In genomic region chr15:93358171-93359036, GRCh38 we compare ENCODE assay signal across 25 cellular contexts.
A peak's percentile ranks its signal among the peaks of the same experiment; 100 is the strongest.
DNase-seq lines count a peak whose midpoint lies in the region; ATAC-seq and TF ChIP-seq lines count a peak whose summit lies in the region.
"Had no signal": no experiment of that assay in that cellular context is flagged by ENCODE, and none has a peak within 500 bp of the region (broad histone marks: within the 10 kb centered on the region; RNA-seq: fewer than 3 reads in every experiment).

No MANE protein-coding gene starts in this region.

- no peaks in the 10 kb centered on the region for H3K36me3 Mint-ChIP-seq in osteocyte (ENCODE audit: unreplicated experiment)
- H3K36me3 Mint-ChIP-seq: activated CD8-positive, alpha-beta memory T cell treated with anti-CD3 and anti-CD28 coated beads, Interleukin-2, amount 10 ng/mL, durations not matched to agents 7 days and 5 days; activated naive CD4-positive, alpha-beta T cell treated with anti-CD3 and anti-CD28 coated beads, Interleukin-2, amount 10 ng/mL, durations not matched to agents 7 days and 5 days; memory B cell; naive thymus-derived CD8-positive, alpha-beta T cell had no signal

- ATAC-seq in GM21447 (IDR thresholded peaks at IDR 0.05; ENCODE audit: unreplicated experiment): no peak
- ATAC-seq: A549; activated CD8-positive, alpha-beta memory T cell treated with anti-CD3 and anti-CD28 coated beads, Interleukin-2, amount 10 ng/mL, durations not matched to agents 7 days and 5 days; activated T-cell treated with anti-CD3 and anti-CD28 coated beads, Interleukin-2, amount 50 U/mL, for 72 hours; K562; naive thymus-derived CD8-positive, alpha-beta T cell had no signal

- TF ChIP-seq CTCF in osteocyte (IDR thresholded peaks at IDR 0.05): no peak
- TF ChIP-seq CTCF in OCI-LY7 (conservative IDR thresholded peaks at IDR 0.05; ENCODE audit: low read length): no peak
- TF ChIP-seq CTCF in BE2C (IDR thresholded peaks at IDR 0.05; ENCODE audit: low read depth, low read length): no peak

- H3K27ac ChIP-seq in SJSA1: peak overlapping the region; percentile 81
- H3K27ac ChIP-seq in OCI-LY7 (ENCODE audit: low read depth, low read length, poor library complexity, severe bottlenecking): no peak overlapping the region
- H3K27ac ChIP-seq: A549, cardiac muscle cell, upper lobe of left lung, WERI-Rb-1 had no signal

- H3K4me2 ChIP-seq in OCI-LY7 (ENCODE audit: low read length): no peak overlapping the region
- H3K4me2 ChIP-seq: A549 had no signal

- no peak overlapping the region for H2AFZ ChIP-seq in OCI-LY7 (ENCODE audit: low read length)

- H3K9me3 ChIP-seq in SJSA1 (replicated peaks) (no peaks in the 10 kb centered on the region; the same call in 1 of the 2 replicates), OCI-LY7 (ENCODE audit: low read length) (no peaks in the 10 kb centered on the region), BE2C (no peaks in the 10 kb centered on the region)
- H3K9me3 ChIP-seq: A549, upper lobe of left lung had no signal

- H3K4me3 ChIP-seq in SJSA1 (no peak overlapping the region), OCI-LY7 (ENCODE audit: low read depth, low read length, poor library complexity, severe bottlenecking) (no peak overlapping the region), BE2C (ENCODE audit: low read depth, low read length) (no peak overlapping the region)
- H3K4me3 ChIP-seq: A549, cardiac muscle cell, K562, upper lobe of left lung had no signal

- H3K9me3 Mint-ChIP-seq in osteocyte (ENCODE audit: unreplicated experiment): peaks cover 6% of the 10 kb centered on the region
- H3K9me3 Mint-ChIP-seq: activated CD4-positive, alpha-beta T cell treated with anti-CD3 and anti-CD28 coated beads, Interleukin-2, amount 10 ng/mL, durations not matched to agents 7 days and 5 days; naive thymus-derived CD8-positive, alpha-beta T cell had no signal

- no peaks in the 10 kb centered on the region for H3K27me3 ChIP-seq in SJSA1 (replicated peaks)
- no peaks in the 10 kb centered on the region for H3K27me3 ChIP-seq in BE2C
- H3K27me3 ChIP-seq: upper lobe of left lung had no signal

- POLR2A ChIA-PET in OCI-LY7 (lab: Charles Lee): interaction anchor here (0.7 to 1.1 kb wide), 2 partner anchors 24 to 257 kb away, joined by 3 read pairs; no protein-coding TSS in a partner anchor

- no peak overlapping the region for H3K4me3 Mint-ChIP-seq in osteocyte (ENCODE audit: unreplicated experiment)
- H3K4me3 Mint-ChIP-seq: activated CD4-positive, alpha-beta T cell treated with anti-CD3 and anti-CD28 coated beads, Interleukin-2, amount 10 ng/mL, durations not matched to agents 7 days and 5 days; activated CD8-positive, alpha-beta memory T cell treated with anti-CD3 and anti-CD28 coated beads, Interleukin-2, amount 10 ng/mL, durations not matched to agents 7 days and 5 days; activated naive CD4-positive, alpha-beta T cell treated with anti-CD3 and anti-CD28 coated beads, Interleukin-2, amount 10 ng/mL, durations not matched to agents 7 days and 5 days; activated T-cell treated with anti-CD3 and anti-CD28 coated beads, Interleukin-2, amount 50 U/mL, for 72 hours; memory B cell; naive thymus-derived CD8-positive, alpha-beta T cell had no signal

- H3K4me1 Mint-ChIP-seq in osteocyte (ENCODE audit: unreplicated experiment): peaks cover 5% of the 10 kb centered on the region
- H3K4me1 Mint-ChIP-seq: activated CD4-positive, alpha-beta T cell treated with anti-CD3 and anti-CD28 coated beads, Interleukin-2, amount 10 ng/mL, durations not matched to agents 7 days and 5 days; activated CD8-positive, alpha-beta memory T cell treated with anti-CD3 and anti-CD28 coated beads, Interleukin-2, amount 10 ng/mL, durations not matched to agents 7 days and 5 days; activated naive CD4-positive, alpha-beta T cell treated with anti-CD3 and anti-CD28 coated beads, Interleukin-2, amount 10 ng/mL, durations not matched to agents 7 days and 5 days; memory B cell; naive thymus-derived CD8-positive, alpha-beta T cell had no signal

- no TSS peak for BruUV-seq in OCI-LY7 (replicated peaks; lab: Mats Ljungman, UMichigan)

- peak overlapping the region; percentile 8 for H3K27ac Mint-ChIP-seq in osteocyte (ENCODE audit: unreplicated experiment)
- H3K27ac Mint-ChIP-seq: activated CD4-positive, alpha-beta T cell treated with anti-CD3 and anti-CD28 coated beads, Interleukin-2, amount 10 ng/mL, durations not matched to agents 7 days and 5 days; activated CD8-positive, alpha-beta memory T cell treated with anti-CD3 and anti-CD28 coated beads, Interleukin-2, amount 10 ng/mL, durations not matched to agents 7 days and 5 days; activated naive CD4-positive, alpha-beta T cell treated with anti-CD3 and anti-CD28 coated beads, Interleukin-2, amount 10 ng/mL, durations not matched to agents 7 days and 5 days; activated T-cell treated with anti-CD3 and anti-CD28 coated beads, Interleukin-2, amount 50 U/mL, for 72 hours; memory B cell; naive thymus-derived CD8-positive, alpha-beta T cell had no signal

- intact Hi-C loops in OCI-LY7 (cut with micrococcal nuclease; ENCODE audit: unreplicated experiment): no loop called here

- CTCF ChIA-PET in OCI-LY7 (lab: Charles Lee; ENCODE audit: unreplicated experiment): no interaction called here

- no peaks in the 10 kb centered on the region for H3K9me2 ChIP-seq in OCI-LY7 (ENCODE audit: insufficient read depth, low read length)

- H3K36me3 ChIP-seq in SJSA1 (no peaks in the 10 kb centered on the region), OCI-LY7 (ENCODE audit: insufficient read depth, low read length) (no peaks in the 10 kb centered on the region), BE2C (no peaks in the 10 kb centered on the region)
- H3K36me3 ChIP-seq: cardiac muscle cell, upper lobe of left lung, WERI-Rb-1 had no signal

- H3K4me1 ChIP-seq in SJSA1 (replicated peaks): peaks cover 31% of the 10 kb centered on the region
- H3K4me1 ChIP-seq in OCI-LY7 (ENCODE audit: insufficient read depth, low read length, poor library complexity, severe bottlenecking): no peaks in the 10 kb centered on the region
- no peaks in the 10 kb centered on the region for H3K4me1 ChIP-seq in BE2C
- H3K4me1 ChIP-seq: A549, upper lobe of left lung had no signal

- no peaks in the 10 kb centered on the region for H3K79me2 ChIP-seq in OCI-LY7 (ENCODE audit: insufficient read depth, low read depth, low read length)

- no peaks in the 10 kb centered on the region for H3K27me3 Mint-ChIP-seq in osteocyte (ENCODE audit: unreplicated experiment)
- H3K27me3 Mint-ChIP-seq: activated CD4-positive, alpha-beta T cell treated with anti-CD3 and anti-CD28 coated beads, Interleukin-2, amount 10 ng/mL, durations not matched to agents 7 days and 5 days; memory B cell had no signal

- H4K20me1 ChIP-seq in OCI-LY7 (ENCODE audit: insufficient read depth, low read length): no peaks in the 10 kb centered on the region

- DNase-seq in COR-L47 (lab: John Stamatoyannopoulos, UW) (peak; percentile 23), SJSA1 (ENCODE audit: low read depth in 1 of 2, low spot score in 2 of 2) (peak; percentile 65 to 84), kidney glomerular epithelial cell (lab: John Stamatoyannopoulos, UW) (peak; percentile 26), osteocyte (ENCODE audit: extremely low spot score, unreplicated experiment) (no peak), OCI-LY7 (ENCODE audit: low spot score) (no peak), BE2C (no peak)
- DNase-seq in stimulated activated CD4-positive, alpha-beta T cell treated with anti-CD3 and anti-CD28 coated beads, Interleukin-4, amount 100 ng/mL, for 4 hours: no peak
- DNase-seq: activated CD4-positive, alpha-beta T cell treated with anti-CD3 and anti-CD28 coated beads, Interleukin-2, amount 10 ng/mL, durations not matched to agents 7 days and 5 days; activated CD8-positive, alpha-beta memory T cell treated with anti-CD3 and anti-CD28 coated beads, Interleukin-2, amount 10 ng/mL, durations not matched to agents 7 days and 5 days; activated naive CD4-positive, alpha-beta T cell treated with anti-CD3 and anti-CD28 coated beads, Interleukin-2, amount 10 ng/mL, durations not matched to agents 7 days and 5 days; activated T-cell treated with anti-CD3 and anti-CD28 coated beads, Interleukin-2, amount 50 U/mL, for 72 hours; amygdala; left cardiac atrium; naive thymus-derived CD8-positive, alpha-beta T cell; NCI-H1436 treated with DMSO at 0.1 percent for 48 hours; NCI-H2171 treated with DMSO at 0.1 percent for 48 hours; NCI-H526 treated with DMSO at 0.1 percent for 48 hours; posterior cingulate gyrus; upper lobe of left lung; WERI-Rb-1 had no signal

Comparison
In these comparisons a context has a peak if more than half of its experiments do, and no peak if none do; other contexts are left out.
1. DNase-seq: peak in COR-L47 (single experiment), SJSA1 (2 of 2) and kidney glomerular epithelial cell (single experiment); none in osteocyte (single experiment), OCI-LY7 (single experiment), stimulated activated CD4-positive, alpha-beta T cell treated with anti-CD3 and anti-CD28 coated beads, Interleukin-4, amount 100 ng/mL, for 4 hours (0 of 2) and BE2C (single experiment).